ENCODE assay signal across 24 cellular contexts in the genomic region with DNA sequence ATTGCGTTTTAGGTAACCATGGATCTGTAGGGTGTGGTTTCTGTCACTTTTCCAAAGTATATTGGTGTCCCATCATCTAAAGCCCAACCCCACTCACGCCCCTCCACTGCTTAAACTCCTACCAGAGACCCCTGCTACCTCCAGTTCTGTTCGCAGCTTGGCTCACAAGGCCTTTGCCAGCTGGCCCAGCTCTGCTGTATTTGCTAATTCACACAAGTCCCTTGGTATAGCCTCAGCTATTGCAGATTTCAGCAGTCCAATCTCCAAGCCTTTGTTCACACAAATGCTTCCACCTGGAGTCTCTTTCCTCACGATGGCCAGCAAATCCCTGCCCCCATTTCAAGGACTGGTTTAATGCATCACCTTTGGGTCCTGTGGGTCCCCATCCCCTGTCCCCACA.
"Had no signal": no experiment of that assay in that cellular context is flagged by ENCODE, and none has a peak within 500 bp of the region (broad histone marks: within the 10 kb centered on the region; RNA-seq: fewer than 3 reads in every experiment).

No MANE protein-coding gene starts in this region.

- H3K27me3 Mint-ChIP-seq: progenitor cell of endocrine pancreas had no signal

- H3K9me3 Mint-ChIP-seq: activated B cell treated with CpG ODN at 0.5 μM for 24 hours; activated naive CD8-positive, alpha-beta T cell treated with anti-CD3 and anti-CD28 coated beads for 36 hours; activated T-cell treated with anti-CD3 and anti-CD28 coated beads, Interleukin-2, amount 50 U/mL, for 4 hours; activated T-helper 2 cell treated with anti-CD3 and anti-CD28 coated beads, Interferon-gamma antibody, Interleukin-2, Interleukin-4, amounts not matched to agents 10 μg/mL and 5 μg/mL and 100 μg/mL, durations not matched to agents 14 hours and 24 hours and 36 hours; naive B cell; T-helper 1 cell treated with Interleukin-12 subunit alpha and Interleukin-12 subunit beta and Interleukin-4 antibody, amounts not matched to agents 30 μg/mL and 1 μg/mL, for 36 hours had no signal

- H3K4me1 ChIP-seq: gastroesophageal sphincter, testis had no signal

- H3K9me3 ChIP-seq: gastroesophageal sphincter, testis, upper lobe of left lung had no signal

- ATAC-seq: activated CD4-positive, alpha-beta T cell treated with anti-CD3 and anti-CD28 coated beads for 36 hours; activated T-cell treated with anti-CD3 and anti-CD28 coated beads, Interleukin-2, amount 50 U/mL, for 4 hours; gastroesophageal sphincter; left colon had no signal

- H3K4me3 Mint-ChIP-seq: activated B cell treated with CpG ODN at 0.5 μM for 24 hours; activated CD4-positive, alpha-beta T cell treated with anti-CD3 and anti-CD28 coated beads for 36 hours; activated naive CD8-positive, alpha-beta T cell treated with anti-CD3 and anti-CD28 coated beads for 36 hours; activated T-cell treated with anti-CD3 and anti-CD28 coated beads, Interleukin-2, amount 50 U/mL, for 4 hours; endodermal cell; naive B cell; T-helper 1 cell treated with Interleukin-12 subunit alpha and Interleukin-12 subunit beta and Interleukin-4 antibody, amounts not matched to agents 30 μg/mL and 1 μg/mL, for 36 hours had no signal

- H3K27me3 ChIP-seq: gastroesophageal sphincter, testis, upper lobe of left lung had no signal

- DNase-seq: activated B cell treated with CpG ODN at 0.5 μM for 24 hours; activated CD4-positive, alpha-beta T cell treated with anti-CD3 and anti-CD28 coated beads for 36 hours; activated CD4-positive, alpha-beta T cell treated with anti-CD3 and anti-CD28 coated beads, Interleukin-2, amount 50 U/mL, for 48 hours; activated CD8-positive, alpha-beta memory T cell treated with anti-CD3 and anti-CD28 coated beads, Interleukin-2, amount 50 U/mL, for 48 hours; activated naive CD4-positive, alpha-beta T cell; activated naive CD8-positive, alpha-beta T cell treated with anti-CD3 and anti-CD28 coated beads for 36 hours; activated T-cell treated with anti-CD3 and anti-CD28 coated beads, Interleukin-2, amount 50 U/mL, for 4 hours; amniotic stem cell; cerebellar nuclear complex; cortex of kidney; endodermal cell; head of caudate nucleus; left colon; mesendoderm; naive B cell; retina; stimulated activated CD4-positive, alpha-beta T cell treated with anti-CD3 and anti-CD28 coated beads, Interleukin-4, amount 100 ng/mL, for 1 hour; stimulated activated naive CD4-positive, alpha-beta T cell; testis; upper lobe of left lung had no signal

- H3K27ac Mint-ChIP-seq: activated B cell treated with CpG ODN at 0.5 μM for 24 hours; activated CD4-positive, alpha-beta T cell treated with anti-CD3 and anti-CD28 coated beads for 36 hours; activated naive CD8-positive, alpha-beta T cell treated with anti-CD3 and anti-CD28 coated beads for 36 hours; activated T-helper 2 cell treated with anti-CD3 and anti-CD28 coated beads, Interferon-gamma antibody, Interleukin-2, Interleukin-4, amounts not matched to agents 10 μg/mL and 5 μg/mL and 100 μg/mL, durations not matched to agents 14 hours and 24 hours and 36 hours; progenitor cell of endocrine pancreas; T-helper 1 cell treated with Interleukin-12 subunit alpha and Interleukin-12 subunit beta and Interleukin-4 antibody, amounts not matched to agents 30 μg/mL and 1 μg/mL, for 36 hours had no signal

- H3K4me3 ChIP-seq: gastroesophageal sphincter, testis, upper lobe of left lung had no signal

- H3K36me3 Mint-ChIP-seq: activated naive CD8-positive, alpha-beta T cell treated with anti-CD3 and anti-CD28 coated beads for 36 hours; naive B cell had no signal

- H3K27ac ChIP-seq: gastroesophageal sphincter, testis, upper lobe of left lung had no signal
